ENCODE assay signal across 2 cellular contexts in the genomic region with DNA sequence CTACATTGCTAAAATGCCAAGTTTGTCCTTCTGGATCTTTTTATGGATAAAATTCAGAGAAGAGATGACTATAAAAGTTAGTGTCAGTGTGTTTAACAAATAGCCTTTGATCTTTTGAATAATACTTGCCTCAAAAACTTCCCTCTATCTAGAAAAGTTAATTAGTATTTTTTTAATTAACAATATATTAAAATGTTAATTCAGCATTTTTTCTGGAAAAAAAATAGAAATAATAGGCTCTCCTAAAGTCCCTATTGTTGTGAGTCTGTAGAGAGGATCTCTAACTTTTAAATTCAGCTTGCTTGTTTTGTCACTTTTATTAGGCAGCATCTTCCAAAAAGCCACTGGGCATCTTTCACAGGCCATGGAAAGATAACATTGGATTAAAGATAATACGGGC.
TF ChIP-seq lines count a peak whose summit lies in the region.

No MANE protein-coding gene starts in this region.

TF ChIP-seq in HepG2, 621 proteins besides CTCF, POLR2A, EP300 and RAD21 (continued from another document):
- peak; percentile 58 for TF ChIP-seq MAFF (IDR thresholded peaks at IDR 0.05; ENCODE audit: low read depth, low read length)
- TF ChIP-seq RARA (CRISPR knock-in tag; IDR thresholded peaks at IDR 0.05) = no peak
- no peak for TF ChIP-seq NFIC (IDR thresholded peaks at IDR 0.05; ENCODE audit: low read length)
- no peak for TF ChIP-seq ZNF598 (CRISPR knock-in tag; IDR thresholded peaks at IDR 0.05; ENCODE audit: borderline replicate concordance)
- no peak for TF ChIP-seq ZMYM3 (CRISPR knock-in tag; IDR thresholded peaks at IDR 0.05)
- TF ChIP-seq SALL2 (CRISPR knock-in tag; IDR thresholded peaks at IDR 0.05) = no peak
- TF ChIP-seq MAFK (conservative IDR thresholded peaks at IDR 0.05 in 1 of 2, IDR thresholded peaks at IDR 0.05 in 1 of 2; ENCODE audit: low read length in 2 of 2) = peak in 1 of 2 experiments; percentile 66; a peak in 3 of 4 replicates
- no peak for TF ChIP-seq ZNF296 (CRISPR knock-in tag; conservative IDR thresholded peaks at IDR 0.05)

TF ChIP-seq in SK-N-SH, 30 proteins besides CTCF, POLR2A, EP300 and RAD21:
- no peak for TF ChIP-seq FOXJ3 (CRISPR knock-in tag; IDR thresholded peaks at IDR 0.05)
- no peak for TF ChIP-seq SIN3A (IDR thresholded peaks at IDR 0.05; ENCODE audit: borderline replicate concordance, low read depth, low read length)
- TF ChIP-seq YY1 (IDR thresholded peaks at IDR 0.05; ENCODE audit: low read depth) = no peak
- TF ChIP-seq POLR2AphosphoS5 (IDR thresholded peaks at IDR 0.05; ENCODE audit: low read depth, low read length) = no peak
- no peak for TF ChIP-seq REST (IDR thresholded peaks at IDR 0.05; ENCODE audit: low read depth, low read length)
- no peak for TF ChIP-seq ELF1 (IDR thresholded peaks at IDR 0.05)
- no peak for TF ChIP-seq RFX5 (IDR thresholded peaks at IDR 0.05; ENCODE audit: low read length)
- no peak for TF ChIP-seq TCF12 (IDR thresholded peaks at IDR 0.05)
- TF ChIP-seq, protein P1, sequence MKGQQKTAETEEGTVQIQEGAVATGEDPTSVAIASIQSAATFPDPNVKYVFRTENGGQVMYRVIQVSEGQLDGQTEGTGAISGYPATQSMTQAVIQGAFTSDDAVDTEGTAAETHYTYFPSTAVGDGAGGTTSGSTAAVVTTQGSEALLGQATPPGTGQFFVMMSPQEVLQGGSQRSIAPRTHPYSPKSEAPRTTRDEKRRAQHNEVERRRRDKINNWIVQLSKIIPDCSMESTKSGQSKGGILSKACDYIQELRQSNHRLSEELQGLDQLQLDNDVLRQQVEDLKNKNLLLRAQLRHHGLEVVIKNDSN (IDR thresholded peaks at IDR 0.05; ENCODE audit: borderline replicate concordance, low read depth) = no peak
- no peak for TF ChIP-seq FOXM1 (IDR thresholded peaks at IDR 0.05; ENCODE audit: low read depth)
- no peak for TF ChIP-seq TEAD4 (IDR thresholded peaks at IDR 0.05; ENCODE audit: borderline replicate concordance, insufficient read depth)
- TF ChIP-seq GATA2 (CRISPR knock-in tag; IDR thresholded peaks at IDR 0.05) = no peak
- TF ChIP-seq FOSL2 (IDR thresholded peaks at IDR 0.05; ENCODE audit: borderline replicate concordance, low read depth) = no peak
- TF ChIP-seq, protein P2, sequence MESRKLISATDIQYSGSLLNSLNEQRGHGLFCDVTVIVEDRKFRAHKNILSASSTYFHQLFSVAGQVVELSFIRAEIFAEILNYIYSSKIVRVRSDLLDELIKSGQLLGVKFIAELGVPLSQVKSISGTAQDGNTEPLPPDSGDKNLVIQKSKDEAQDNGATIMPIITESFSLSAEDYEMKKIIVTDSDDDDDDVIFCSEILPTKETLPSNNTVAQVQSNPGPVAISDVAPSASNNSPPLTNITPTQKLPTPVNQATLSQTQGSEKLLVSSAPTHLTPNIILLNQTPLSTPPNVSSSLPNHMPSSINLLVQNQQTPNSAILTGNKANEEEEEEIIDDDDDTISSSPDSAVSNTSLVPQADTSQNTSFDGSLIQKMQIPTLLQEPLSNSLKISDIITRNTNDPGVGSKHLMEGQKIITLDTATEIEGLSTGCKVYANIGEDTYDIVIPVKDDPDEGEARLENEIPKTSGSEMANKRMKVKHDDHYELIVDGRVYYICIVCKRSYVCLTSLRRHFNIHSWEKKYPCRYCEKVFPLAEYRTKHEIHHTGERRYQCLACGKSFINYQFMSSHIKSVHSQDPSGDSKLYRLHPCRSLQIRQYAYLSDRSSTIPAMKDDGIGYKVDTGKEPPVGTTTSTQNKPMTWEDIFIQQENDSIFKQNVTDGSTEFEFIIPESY (IDR thresholded peaks at IDR 0.05; ENCODE audit: borderline replicate concordance, low read depth) = no peak
TF ChIP-seq in SK-N-SH: peak in this region for 0.
